In genomic region chr10:3057946-3058345, GRCh38 we compare ENCODE assay signal across 16 cellular contexts.
"Had no signal": no experiment of that assay in that cellular context is flagged by ENCODE, and none has a peak within 500 bp of the region (broad histone marks: within the 10 kb centered on the region; RNA-seq: fewer than 3 reads in every experiment).

No MANE protein-coding gene starts in this region.

- H2AFZ ChIP-seq: hepatocyte had no signal

- DNase-seq: activated CD4-positive, CD25-positive, alpha-beta regulatory T cell treated with anti-CD3 and anti-CD28 coated beads, Interleukin-2, amount 50 U/mL, for 72 hours; activated CD8-positive, alpha-beta T cell treated with anti-CD3 and anti-CD28 coated beads, Interleukin-2, amount 10 ng/mL, durations not matched to agents 7 days and 5 days; activated naive CD4-positive, alpha-beta T cell; activated naive CD8-positive, alpha-beta T cell treated with anti-CD3 and anti-CD28 coated beads, Interleukin-2, amount 50 U/mL, for 24 hours; left lung; mammary epithelial cell; mucosa of descending colon; psoas muscle; right lobe of liver; SK-N-SH; T-helper 1 cell; T1000 had no signal

- H3K9me3 Mint-ChIP-seq: activated naive CD8-positive, alpha-beta T cell treated with anti-CD3 and anti-CD28 coated beads, Interleukin-2, amount 50 U/mL, for 24 hours had no signal

- H3K4me2 ChIP-seq: hepatocyte, SK-N-SH had no signal

- H3K9ac ChIP-seq: SK-N-SH had no signal

- H3K79me2 ChIP-seq: hepatocyte had no signal

- H3K36me3 Mint-ChIP-seq: naive thymus-derived CD8-positive, alpha-beta T cell had no signal

- H3K4me3 ChIP-seq: esophagus muscularis mucosa, hepatocyte, left lung, mucosa of descending colon, psoas muscle, right lobe of liver, thoracic aorta had no signal

- H3K9me3 ChIP-seq: esophagus muscularis mucosa, left lung, mucosa of descending colon, right lobe of liver, SK-N-SH, thoracic aorta had no signal

- ATAC-seq: activated CD8-positive, alpha-beta T cell treated with anti-CD3 and anti-CD28 coated beads, Interleukin-2, amount 10 ng/mL, durations not matched to agents 7 days and 5 days; activated naive CD8-positive, alpha-beta T cell treated with anti-CD3 and anti-CD28 coated beads, Interleukin-2, amount 50 U/mL, for 24 hours; left lung; mucosa of descending colon; psoas muscle had no signal

- H3K27ac ChIP-seq: esophagus muscularis mucosa, hepatocyte, left lung, psoas muscle, right lobe of liver, thoracic aorta had no signal

- H3K27me3 ChIP-seq: esophagus muscularis mucosa, hepatocyte, left lung, right lobe of liver had no signal

- H3K36me3 ChIP-seq: esophagus muscularis mucosa, left lung, right lobe of liver, thoracic aorta had no signal

- H3K4me1 ChIP-seq: left lung, psoas muscle, right lobe of liver had no signal

- H3K27ac Mint-ChIP-seq: activated CD8-positive, alpha-beta T cell treated with anti-CD3 and anti-CD28 coated beads, Interleukin-2, amount 10 ng/mL, durations not matched to agents 7 days and 5 days; activated naive CD8-positive, alpha-beta T cell treated with anti-CD3 and anti-CD28 coated beads, Interleukin-2, amount 50 U/mL, for 24 hours had no signal

- H3K4me3 Mint-ChIP-seq: activated CD8-positive, alpha-beta T cell treated with anti-CD3 and anti-CD28 coated beads, Interleukin-2, amount 10 ng/mL, durations not matched to agents 7 days and 5 days; activated naive CD8-positive, alpha-beta T cell treated with anti-CD3 and anti-CD28 coated beads, Interleukin-2, amount 50 U/mL, for 24 hours had no signal
